ENCODE assay signal across 13 cellular contexts in genomic region chr13:102771298-102772041, GRCh38. TPM values are rescaled to one million over a fixed set of nuclear protein-coding genes. Genes with fewer than 3 reads are reported as not detected.
A peak's percentile ranks its signal among the peaks of the same experiment; 100 is the strongest.
DNase-seq lines count a peak whose midpoint lies in the region; ATAC-seq, FAIRE-seq and TF ChIP-seq lines count a peak whose summit lies in the region.
"Had no signal": no experiment of that assay in that cellular context is flagged by ENCODE, and none has a peak within 500 bp of the region (broad histone marks: within the 10 kb centered on the region; RNA-seq: fewer than 3 reads in every experiment).

No MANE protein-coding gene starts in this region.

- peak overlapping the region; percentile 0; the same call in 1 of the 2 replicates for H3K4me3 ChIP-seq in HL-60 (replicated peaks; ENCODE audit: insufficient read depth, low read length)
- no peak overlapping the region for H3K4me3 ChIP-seq in naive thymus-derived CD4-positive, alpha-beta T cell (ENCODE audit: low read length)
- H3K4me3 ChIP-seq in pancreas: no peak overlapping the region

- no peaks in the 10 kb centered on the region for H3K9me3 ChIP-seq in naive thymus-derived CD4-positive, alpha-beta T cell (ENCODE audit: control insufficient read depth in 2 of 3, low read length in 3 of 3)
- H3K9me3 ChIP-seq in pancreas: no peaks in the 10 kb centered on the region
- H3K9me3 ChIP-seq: ovary had no signal

- TF ChIP-seq CTCF in Calu3 (IDR thresholded peaks at IDR 0.05; ENCODE audit: unreplicated experiment) (no peak), HL-60 (IDR thresholded peaks at IDR 0.05; ENCODE audit: insufficient read depth, low read length) (no peak), pancreas (IDR thresholded peaks at IDR 0.05) (no peak)

- peaks cover 20% of the 10 kb centered on the region for H3K36me3 Mint-ChIP-seq in Calu3 (ENCODE audit: insufficient read depth, unreplicated experiment)
- H3K36me3 Mint-ChIP-seq in naive thymus-derived CD4-positive, alpha-beta T cell: peaks cover 0 to 5% (median 0%) of the 10 kb centered on the region in 5 donors

- ATAC-seq in naive thymus-derived CD4-positive, alpha-beta T cell: no peak
- ATAC-seq in GM19035 (IDR thresholded peaks at IDR 0.05; ENCODE audit: unreplicated experiment) (no peak), pancreas (no peak)

- H3K27ac Mint-ChIP-seq in Calu3 (ENCODE audit: unreplicated experiment): no peak overlapping the region
- H3K27ac Mint-ChIP-seq in naive thymus-derived CD4-positive, alpha-beta T cell: peak overlapping the region in 4 of 9 donors; percentile 13 to 59 (median 33)

- no peak for FAIRE-seq in pancreas (lab: Jason Lieb, UNC)

- H3K36me3 ChIP-seq in naive thymus-derived CD4-positive, alpha-beta T cell (ENCODE audit: control insufficient read depth in 2 of 3, insufficient read depth in 3 of 3, low read length in 3 of 3): peaks cover 0 to 7% (median 0%) of the 10 kb centered on the region in 3 experiments
- H3K36me3 ChIP-seq in pancreas: no peaks in the 10 kb centered on the region
- H3K36me3 ChIP-seq: ovary had no signal

- peak overlapping the region; percentile 32 for H3K27ac ChIP-seq in HL-60 (replicated peaks)
- no peak overlapping the region for H3K27ac ChIP-seq in naive thymus-derived CD4-positive, alpha-beta T cell (ENCODE audit: low read depth, low read length)
- H3K27ac ChIP-seq in pancreas: no peak overlapping the region
- H3K27ac ChIP-seq: ovary had no signal

- CTCF ChIA-PET in Calu3 (lab: Charles Lee): no interaction called here
- CTCF ChIA-PET in naive thymus-derived CD4-positive, alpha-beta T cell (lab: Charles Lee): interaction anchor here (1.2 kb wide), 1 partner anchor 75 kb away, joined by 3 read pairs; the partner anchor contains the start of gene ERCC5

- no peak overlapping the region for H3K4me3 Mint-ChIP-seq in Calu3 (ENCODE audit: low read depth, unreplicated experiment)
- peak overlapping the region; percentile 1 to 97 (median 92) for H3K4me3 Mint-ChIP-seq in naive thymus-derived CD4-positive, alpha-beta T cell

- no peak for DNase-seq in Calu3
- peak in 1 of 2 experiments; percentile 23 for DNase-seq in HL-60 (ENCODE audit: low read depth in 1 of 2, low spot score in 1 of 2)
- DNase-seq in UCSD-AML1 (lab: John Stamatoyannopoulos, UW; ENCODE audit: unreplicated experiment): peak; percentile 12
- DNase-seq in naive thymus-derived CD4-positive, alpha-beta T cell: no peak
- DNase-seq in NCI-H2107 treated with DMSO at 0.1 percent for 48 hours (lab: John Stamatoyannopoulos, UW; ENCODE audit: unreplicated experiment): no peak
- no peak for DNase-seq in pancreas
- DNase-seq in activated CD4-positive, CD25-positive, alpha-beta regulatory T cell treated with anti-CD3 and anti-CD28 coated beads, Interleukin-2, amount 50 U/mL, for 72 hours: no peak
- DNase-seq: DMS79; kidney glomerular epithelial cell; NCI-H510A; ovary; stimulated activated CD4-positive, alpha-beta T cell treated with anti-CD3 and anti-CD28 coated beads, Interleukin-4, amount 100 ng/mL, for 24 hours had no signal

- H3K27me3 ChIP-seq in HL-60 (ENCODE audit: insufficient read depth, poor library complexity, severe bottlenecking): no peaks in the 10 kb centered on the region
- H3K27me3 ChIP-seq in naive thymus-derived CD4-positive, alpha-beta T cell (ENCODE audit: control insufficient read depth in 2 of 2, insufficient read depth in 2 of 2, low read length in 2 of 2): no peaks in the 10 kb centered on the region
- H3K27me3 ChIP-seq in pancreas: no peaks in the 10 kb centered on the region
- H3K27me3 ChIP-seq: ovary had no signal

- H3K9me3 Mint-ChIP-seq in Calu3 (ENCODE audit: low read depth, unreplicated experiment): no peaks in the 10 kb centered on the region
- peaks cover 0 to 2% (median 0%) of the 10 kb centered on the region in 11 donors for H3K9me3 Mint-ChIP-seq in naive thymus-derived CD4-positive, alpha-beta T cell

- intact Hi-C loops in Calu3 (cut with micrococcal nuclease; ENCODE audit: unreplicated experiment): no loop called here
- intact Hi-C loops in naive thymus-derived CD4-positive, alpha-beta T cell (cut with micrococcal nuclease): loop anchor here (2.0 to 5.0 kb wide), 5 partner anchors 44 to 379 kb away; no protein-coding TSS in a partner anchor
- intact Hi-C loops in pancreas (cut with DNase I): no loop called here

- peaks cover 0 to 7% of the 10 kb centered on the region in 2 donors for H3K4me1 ChIP-seq in naive thymus-derived CD4-positive, alpha-beta T cell (ENCODE audit: control insufficient read depth in 2 of 2, insufficient read depth in 2 of 2, low read length in 2 of 2)
- peaks cover 0 to 3% (median 0%) of the 10 kb centered on the region in 3 donors for H3K4me1 ChIP-seq in pancreas

- no peaks in the 10 kb centered on the region for H3K27me3 Mint-ChIP-seq in Calu3 (ENCODE audit: unreplicated experiment)
- no peaks in the 10 kb centered on the region for H3K27me3 Mint-ChIP-seq in naive thymus-derived CD4-positive, alpha-beta T cell

- H3K4me1 Mint-ChIP-seq in Calu3 (ENCODE audit: low read depth, unreplicated experiment): no peaks in the 10 kb centered on the region
- H3K4me1 Mint-ChIP-seq in naive thymus-derived CD4-positive, alpha-beta T cell: peaks cover 15 to 51% (median 40%) of the 10 kb centered on the region in 7 donors

- TSS peak; percentile 33 for BruUV-seq in Calu3 (replicated peaks; lab: Mats Ljungman, UMichigan)

- POLR2A ChIA-PET in naive thymus-derived CD4-positive, alpha-beta T cell (lab: Charles Lee): interaction anchor here (4.3 kb wide), 1 partner anchor 75 kb away, joined by 51 read pairs; the partner anchor contains the start of gene ERCC5

- WGBS in pancreas, 2 donors: 92 to 95% methylated on average over 6 of the region's 6 CpGs

RNA-seq across cellular contexts. Expression of gene TEX30, which starts 2.1 kb away (rescaled TPM):
- 7.4 and 7.9 TPM in 2 replicates for total RNA-seq in Calu3 (2022)
- total RNA-seq in naive thymus-derived CD4-positive, alpha-beta T cell: 10 to 100 TPM in 1 of 5 experiments, 1 to 10 TPM in 4; 3.7 to 30.8 (median 8.3) TPM
- polyA plus RNA-seq in naive thymus-derived CD4-positive, alpha-beta T cell: 10 to 100 TPM; 17.8 to 20.4 TPM
- total RNA-seq in pancreas: 1 to 10 TPM; 1.8 to 2.8 (median 2.1) TPM
- polyA plus RNA-seq in pancreas: 1 to 10 TPM; 8.2 to 9.6 TPM

RNA-seq across cellular contexts. Expression of gene POGLUT2, which starts 27.3 kb away (rescaled TPM):
- 1.9 and 2.3 TPM in 2 replicates for total RNA-seq in Calu3 (2022)
- total RNA-seq in naive thymus-derived CD4-positive, alpha-beta T cell: 10 to 100 TPM in 1 of 5 experiments, under 1 TPM in 4; 0.19 to 10.4 (median 0.40) TPM
- polyA plus RNA-seq in naive thymus-derived CD4-positive, alpha-beta T cell: not detected
- total RNA-seq in pancreas: 1 to 10 TPM in 3 of 6 donors, under 1 TPM in 3; 0.60 to 4.2 (median 0.87) TPM
- 1 to 10 TPM; 1.2 to 1.3 TPM for polyA plus RNA-seq in pancreas

RNA-seq across cellular contexts. Expression of gene BIVM, which starts 27.4 kb away (rescaled TPM):
- total RNA-seq in Calu3 (2022): 11.0 and 12.6 TPM in 2 replicates
- total RNA-seq in naive thymus-derived CD4-positive, alpha-beta T cell: 10 to 100 TPM in 1 of 5 experiments, 1 to 10 TPM in 4; 3.7 to 31.2 (median 4.9) TPM
- polyA plus RNA-seq in naive thymus-derived CD4-positive, alpha-beta T cell: 1 to 10 TPM; 2.6 to 4.0 TPM
- 10 to 100 TPM in 4 of 6 donors, 1 to 10 TPM in 2; 8.2 to 12.3 (median 10.7) TPM for total RNA-seq in pancreas
- polyA plus RNA-seq in pancreas: 10 to 100 TPM; 13.2 to 14.1 TPM

Comparison
In these comparisons a context has a peak if more than half of its experiments do, and no peak if none do; other contexts are left out.
1. intact Hi-C loops: an anchor here in naive thymus-derived CD4-positive, alpha-beta T cell (2.0 to 5.0 kb wide); none called in Calu3 and pancreas.